13 cellular contexts compared by ENCODE assay signal in the genomic region with DNA sequence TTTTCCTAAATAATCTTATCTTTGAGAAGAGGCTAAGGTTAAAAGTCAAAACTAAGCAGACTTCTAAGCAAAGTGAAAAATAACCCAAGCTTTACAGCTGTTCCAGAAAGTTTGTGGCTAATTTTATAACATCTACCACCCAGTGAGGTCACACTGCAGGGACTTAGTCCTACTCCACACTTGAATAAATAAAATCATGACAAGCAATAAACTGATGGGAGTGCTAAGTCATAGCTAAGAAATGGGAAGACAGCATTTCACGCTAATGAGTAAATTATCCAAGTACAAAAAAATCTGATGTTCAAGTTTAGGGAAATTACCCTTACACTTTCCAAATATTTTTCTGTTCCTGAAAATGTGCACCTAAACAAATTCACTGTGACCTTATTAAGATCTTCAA. TPM values are rescaled to one million over a fixed set of nuclear protein-coding genes. Genes with fewer than 3 reads are reported as not detected.
DNase-seq lines count a peak whose midpoint lies in the region; ATAC-seq and TF ChIP-seq lines count a peak whose summit lies in the region.
"Had no signal": no experiment of that assay in that cellular context is flagged by ENCODE, and none has a peak within 500 bp of the region (broad histone marks: within the 10 kb centered on the region; RNA-seq: fewer than 3 reads in every experiment).

No MANE protein-coding gene starts in this region.

- no peaks in the 10 kb centered on the region for H3K9me3 ChIP-seq in fibroblast of lung (ENCODE audit: control insufficient read depth, insufficient read depth, low read depth, low read length)
- H3K9me3 ChIP-seq in muscle layer of duodenum (ENCODE audit: control insufficient read depth in 1 of 2, low read length in 2 of 2) = no peaks in the 10 kb centered on the region
- H3K9me3 ChIP-seq in tibial nerve = no peaks in the 10 kb centered on the region

- no peak overlapping the region for H3K27ac Mint-ChIP-seq in activated CD4-positive, alpha-beta memory T cell treated with anti-CD3 and anti-CD28 coated beads, Interleukin-2, amount 10 ng/mL, durations not matched to agents 7 days and 5 days
- H3K27ac Mint-ChIP-seq: stimulated activated naive CD8-positive, alpha-beta T cell treated with anti-CD3 and anti-CD28 coated beads, Interleukin-15, amount 100 ng/mL, for 72 hours; T-helper 17 cell had no signal

- peaks cover 15% of the 10 kb centered on the region for H3K4me1 ChIP-seq in fibroblast of lung (ENCODE audit: control insufficient read depth, extremely low read depth, insufficient read depth, low read length)
- peaks cover 18 to 22% of the 10 kb centered on the region in 2 donors for H3K4me1 ChIP-seq in muscle layer of duodenum (ENCODE audit: control insufficient read depth in 1 of 2, insufficient read depth in 2 of 2, low read length in 2 of 2)
- H3K4me1 ChIP-seq in tibial nerve = peaks cover 0 to 52% (median 5%) of the 10 kb centered on the region in 4 donors

- no peaks in the 10 kb centered on the region for H3K36me3 ChIP-seq in fibroblast of lung (ENCODE audit: control insufficient read depth, insufficient read depth, low read length)
- no peaks in the 10 kb centered on the region for H3K36me3 ChIP-seq in muscle layer of duodenum (ENCODE audit: control insufficient read depth in 1 of 2, insufficient read depth in 2 of 2, low read length in 2 of 2)
- H3K36me3 ChIP-seq in tibial nerve = no peaks in the 10 kb centered on the region

- POLR2A ChIA-PET in activated CD4-positive, alpha-beta memory T cell treated with anti-CD3 and anti-CD28 coated beads, Interleukin-2, amount 10 ng/mL, durations not matched to agents 7 days and 5 days (lab: Charles Lee) = no interaction called here

- peaks cover 3% of the 10 kb centered on the region for H3K9me3 Mint-ChIP-seq in activated CD4-positive, alpha-beta memory T cell treated with anti-CD3 and anti-CD28 coated beads, Interleukin-2, amount 10 ng/mL, durations not matched to agents 7 days and 5 days
- H3K9me3 Mint-ChIP-seq: stimulated activated naive CD8-positive, alpha-beta T cell treated with anti-CD3 and anti-CD28 coated beads, Interleukin-15, amount 100 ng/mL, for 72 hours had no signal

- H3K4me1 Mint-ChIP-seq in activated CD4-positive, alpha-beta memory T cell treated with anti-CD3 and anti-CD28 coated beads, Interleukin-2, amount 10 ng/mL, durations not matched to agents 7 days and 5 days = no peaks in the 10 kb centered on the region
- H3K4me1 Mint-ChIP-seq: stimulated activated naive CD8-positive, alpha-beta T cell treated with anti-CD3 and anti-CD28 coated beads, Interleukin-15, amount 100 ng/mL, for 72 hours; T-helper 17 cell had no signal

- H3K27me3 ChIP-seq in fibroblast of lung (ENCODE audit: control insufficient read depth, insufficient read depth, low read length) (no peaks in the 10 kb centered on the region), muscle layer of duodenum (ENCODE audit: low read depth, low read length) (no peaks in the 10 kb centered on the region), tibial nerve (no peaks in the 10 kb centered on the region)

- H3K9ac ChIP-seq in fibroblast of lung (ENCODE audit: insufficient read depth, low read length) = no peak overlapping the region

- no peak overlapping the region for H3K4me3 Mint-ChIP-seq in activated CD4-positive, alpha-beta memory T cell treated with anti-CD3 and anti-CD28 coated beads, Interleukin-2, amount 10 ng/mL, durations not matched to agents 7 days and 5 days
- H3K4me3 Mint-ChIP-seq: stimulated activated naive CD8-positive, alpha-beta T cell treated with anti-CD3 and anti-CD28 coated beads, Interleukin-15, amount 100 ng/mL, for 72 hours; T-helper 17 cell had no signal

- TF ChIP-seq CTCF in fibroblast of lung (conservative IDR thresholded peaks at IDR 0.05 in 1 of 2, IDR thresholded peaks at IDR 0.05 in 1 of 2; ENCODE audit: low read depth in 1 of 2, low read length in 2 of 2) (no peak), tibial nerve (IDR thresholded peaks at IDR 0.05) (no peak)

- H3K27me3 Mint-ChIP-seq in activated CD4-positive, alpha-beta memory T cell treated with anti-CD3 and anti-CD28 coated beads, Interleukin-2, amount 10 ng/mL, durations not matched to agents 7 days and 5 days = no peaks in the 10 kb centered on the region
- H3K27me3 Mint-ChIP-seq: stimulated activated naive CD8-positive, alpha-beta T cell treated with anti-CD3 and anti-CD28 coated beads, Interleukin-15, amount 100 ng/mL, for 72 hours had no signal

- H3K79me2 ChIP-seq in fibroblast of lung (ENCODE audit: control insufficient read depth, insufficient read depth, low read length) = peaks cover 10% of the 10 kb centered on the region

- TF ChIP-seq EP300 in tibial nerve (IDR thresholded peaks at IDR 0.05) = no peak

- DNase-seq in M059J (ENCODE audit: low read depth) (peak; percentile 68), fibroblast of lung (ENCODE audit: low read depth in 2 of 2) (peak; percentile 48 to 70), tibial nerve (ENCODE audit: low spot score in 2 of 2) (no peak), UCSD-AML1 (lab: John Stamatoyannopoulos, UW; ENCODE audit: unreplicated experiment) (no peak), erythroblast (lab: John Stamatoyannopoulos, UW) (no peak)
- no peak for DNase-seq in activated CD4-positive, alpha-beta memory T cell treated with anti-CD3 and anti-CD28 coated beads, Interleukin-2, amount 10 ng/mL, durations not matched to agents 7 days and 5 days
- DNase-seq: foreskin melanocyte; NCI-H1105 treated with DMSO at 0.1 percent for 48 hours; stimulated activated naive CD8-positive, alpha-beta T cell treated with anti-CD3 and anti-CD28 coated beads, Interleukin-15, amount 100 ng/mL, for 72 hours; T-helper 17 cell had no signal

- WGBS in tibial nerve, 2 donors = 51 to 60% methylated on average over 1 of the region's 1 CpG

- ATAC-seq in HG02885 (IDR thresholded peaks at IDR 0.05; ENCODE audit: poor library complexity, unreplicated experiment) = no peak
- ATAC-seq: stimulated activated naive CD8-positive, alpha-beta T cell treated with anti-CD3 and anti-CD28 coated beads, Interleukin-15, amount 100 ng/mL, for 72 hours; T-helper 17 cell had no signal

- H2AFZ ChIP-seq in fibroblast of lung (ENCODE audit: low read length) = no peak overlapping the region

- H3K4me2 ChIP-seq in fibroblast of lung (ENCODE audit: extremely low read depth, insufficient read depth, low read length) = peak overlapping the region; percentile 61

- TF ChIP-seq POLR2A in tibial nerve (IDR thresholded peaks at IDR 0.05) = no peak
- no peak for TF ChIP-seq POLR2A in erythroblast (IDR thresholded peaks at IDR 0.05; ENCODE audit: low read length)

- no peaks in the 10 kb centered on the region for H3K36me3 Mint-ChIP-seq in activated CD4-positive, alpha-beta memory T cell treated with anti-CD3 and anti-CD28 coated beads, Interleukin-2, amount 10 ng/mL, durations not matched to agents 7 days and 5 days (ENCODE audit: low read depth)

- H3K4me3 ChIP-seq in fibroblast of lung (replicated peaks in 1 of 4; ENCODE audit: control extremely low read depth in 1 of 4, insufficient read depth in 1 of 4, low read depth in 3 of 4, low read length in 4 of 4) (no peak overlapping the region), muscle layer of duodenum (ENCODE audit: low read depth in 1 of 2, low read length in 2 of 2) (peak overlapping the region; percentile 2 to 31), tibial nerve (no peak overlapping the region)

- H3K27ac ChIP-seq in fibroblast of lung (ENCODE audit: insufficient read depth, low read length) (peak overlapping the region; percentile 65), muscle layer of duodenum (ENCODE audit: low read length) (peak overlapping the region; percentile 94), tibial nerve (peak overlapping the region; percentile 12 to 78 (median 58))

- H4K20me1 ChIP-seq in fibroblast of lung (ENCODE audit: control insufficient read depth, extremely low read depth, insufficient read depth, low read length) = no peaks in the 10 kb centered on the region

- CTCF ChIA-PET in activated CD4-positive, alpha-beta memory T cell treated with anti-CD3 and anti-CD28 coated beads, Interleukin-2, amount 10 ng/mL, durations not matched to agents 7 days and 5 days (lab: Charles Lee) = no interaction called here

RNA-seq across cellular contexts. Expression of a gene that starts 47.7 kb away (rescaled TPM):
- 14.2 and 18.0 TPM in 2 replicates for total RNA-seq in M059J (2014; rRNA removed; shearing (Covaris generic))
- total RNA-seq in fibroblast of lung (18.0 and 25.3 TPM in 2 replicates), tibial nerve (10 to 100 TPM; 16.3 to 34.8 (median 23.7) TPM)
- 12.4 and 16.5 TPM in 2 replicates for polyA plus RNA-seq in fibroblast of lung
- 11.4 and 12.2 TPM in 2 replicates for polyA plus RNA-seq in fibroblast of lung (2012)
- 7.8 and 16.1 TPM in 2 replicates for polyA minus RNA-seq in fibroblast of lung (ENCODE audit: low replicate concordance)
- not detected for total RNA-seq in activated CD4-positive, alpha-beta memory T cell treated with anti-CD3 and anti-CD28 coated beads, Interleukin-2, amount 10 ng/mL, durations not matched to agents 7 days and 5 days
- total RNA-seq: activated CD8-positive, alpha-beta memory T cell treated with anti-CD3 and anti-CD28 coated beads for 36 hours had no signal

Comparison
In these comparisons a context has a peak if more than half of its experiments do, and no peak if none do; other contexts are left out.
1. DNase-seq: peak in M059J (single experiment) and fibroblast of lung (2 of 2); none in tibial nerve (0 of 2), UCSD-AML1 (single experiment), erythroblast (0 of 2) and activated CD4-positive, alpha-beta memory T cell treated with anti-CD3 and anti-CD28 coated beads, Interleukin-2, amount 10 ng/mL, durations not matched to agents 7 days and 5 days (single experiment).
2. H3K4me3 ChIP-seq: peak in muscle layer of duodenum (2 of 2); none in fibroblast of lung (0 of 4) and tibial nerve (0 of 4).
3. RNA of a gene that starts 47.7 kb away (total RNA-seq): 16.3 to 34.8 TPM in tibial nerve, 18.0 to 25.3 TPM in fibroblast of lung and 14.2 to 18.0 TPM in M059J; not detected in activated CD4-positive, alpha-beta memory T cell treated with anti-CD3 and anti-CD28 coated beads, Interleukin-2, amount 10 ng/mL, durations not matched to agents 7 days and 5 days; every median in the first group is over 10 times any median in the second.
4. Peak in every context shown above with its lines, with median percentiles within 50 percentile points of each other: H3K27ac ChIP-seq.